In the genomic region with DNA sequence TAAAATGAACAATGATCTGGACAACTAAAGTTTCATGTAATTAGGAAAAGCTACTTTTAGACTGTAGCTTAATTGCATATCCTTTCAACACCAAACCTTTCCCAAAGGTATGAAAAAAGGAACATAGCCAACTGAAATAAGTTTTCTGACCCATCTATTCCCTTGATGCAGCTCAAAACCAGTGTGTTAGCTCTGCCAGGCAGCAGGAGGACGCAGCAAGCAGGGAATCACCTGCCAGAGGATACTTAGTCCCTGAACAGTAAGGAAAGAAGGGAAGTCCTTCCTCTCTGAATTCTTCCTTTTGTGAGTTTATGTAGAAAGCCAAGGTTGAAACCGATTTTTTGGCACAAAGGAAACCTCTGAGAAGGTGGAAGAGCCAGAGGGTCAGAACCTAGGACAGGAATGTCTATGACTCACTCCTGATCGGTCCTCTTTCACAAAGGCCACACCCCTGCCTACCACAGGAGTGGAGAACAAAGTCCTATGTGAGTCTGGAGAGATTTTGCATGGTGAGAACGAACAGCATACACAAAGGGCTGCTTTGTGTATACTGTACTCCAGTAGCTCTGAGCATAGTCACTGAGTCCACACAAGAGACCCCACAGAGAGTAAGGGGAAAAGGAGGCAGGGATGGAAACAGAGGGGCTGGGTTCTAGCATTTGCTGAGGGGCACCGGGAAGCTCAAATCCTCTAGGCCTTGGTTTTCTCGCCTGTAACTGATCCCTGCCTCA, we compare ENCODE assay signal across 8 cellular contexts.
DNase-seq lines count a peak whose midpoint lies in the region; ATAC-seq, FAIRE-seq and TF ChIP-seq lines count a peak whose summit lies in the region.

No MANE protein-coding gene starts in this region.

- 84% methylated on average over 6 of the region's 6 CpGs; no CpG with 5 or more reads in 1 of the 2 experiments for WGBS in H1 (ENCODE audit: extremely low coverage in 1 of 2, insufficient coverage in 1 of 2, insufficient read length in 1 of 2, insufficient replicate concordance in 2 of 2, low coverage in 1 of 2, low lambda C conversion rate in 2 of 2, missing lambda C conversion rate in 1 of 2), 2 experiments

- H3K79me2 ChIP-seq in PC-9 (ENCODE audit: low read depth) = 0 out of 2 replicates have a peak, but pooled peaks cover 5% of the 10 kb centered on the region
- no peaks in the 10 kb centered on the region for H3K79me2 ChIP-seq in H1 (ENCODE audit: control insufficient read depth in 1 of 2, insufficient read depth in 2 of 2, low read length in 2 of 2)

- POLR2A ChIA-PET in PC-9 (lab: Charles Lee; ENCODE audit: unreplicated experiment) = interaction anchor here (0.5 to 0.7 kb wide), 2 partner anchors 140 to 299 kb away, joined by 3 to 10 read pairs; no protein-coding TSS in a partner anchor
- POLR2A ChIA-PET in H1 (lab: Charles Lee; ENCODE audit: partially characterized antibody) = no interaction called here

- TF ChIP-seq EP300 in H1 (IDR thresholded peaks at IDR 0.05; ENCODE audit: borderline replicate concordance in 1 of 2, low read depth in 2 of 2, low read length in 2 of 2) = no peak

- no peaks in the 10 kb centered on the region for H3K79me1 ChIP-seq in H1 (ENCODE audit: low read depth, low read length)

- H3K27ac ChIP-seq in PC-9 (peak overlapping the region; percentile 90), H1 (ENCODE audit: low read depth, low read length) (no peak overlapping the region)

- H4K8ac ChIP-seq in H1 (ENCODE audit: extremely low read depth, insufficient read depth, low read length) = no peak overlapping the region

- peak overlapping the region; percentile 11 to 61 for H3K27ac Mint-ChIP-seq in natural killer cell treated with Interleukin-12 subunit alpha and Interleukin-12 subunit beta and Interleukin-15 and Interleukin-18, amount 100 ng/mL, for 72 hours

- no peaks in the 10 kb centered on the region for H3K27me3 Mint-ChIP-seq in natural killer cell treated with Interleukin-12 subunit alpha and Interleukin-12 subunit beta and Interleukin-15 and Interleukin-18, amount 100 ng/mL, for 72 hours

- H3K18ac ChIP-seq in H1 (ENCODE audit: extremely low read depth, low read length) = no peak overlapping the region

- H2BK5ac ChIP-seq in H1 (ENCODE audit: low read depth, low read length) = no peak overlapping the region; the same call in 1 of the 2 replicates

- no peak overlapping the region for H3K4ac ChIP-seq in H1 (replicated peaks; ENCODE audit: insufficient read length, low read depth, low read length)

- H3F3A ChIP-seq in PC-9 (ENCODE audit: insufficient read depth, low read depth) = peaks cover 56% of the 10 kb centered on the region

- no peak overlapping the region for H3K56ac ChIP-seq in H1 (replicated peaks; ENCODE audit: insufficient read length, low read depth, low read length)

- H3K14ac ChIP-seq in H1 (ENCODE audit: insufficient read length) = no peak overlapping the region

- no peaks in the 10 kb centered on the region for H3K9me3 ChIP-seq in PC-9 (ENCODE audit: insufficient read depth, low read depth)
- H3K9me3 ChIP-seq in H1 (ENCODE audit: insufficient read depth in 2 of 2, low read depth in 1 of 2, low read length in 1 of 2) = no peaks in the 10 kb centered on the region

- H4K20me1 ChIP-seq in PC-9 (ENCODE audit: insufficient read depth) = no peaks in the 10 kb centered on the region
- no peaks in the 10 kb centered on the region for H4K20me1 ChIP-seq in H1 (replicated peaks in 1 of 2; ENCODE audit: control insufficient read depth in 1 of 2, insufficient read depth in 2 of 2, low read length in 2 of 2)

- H3K9ac ChIP-seq in H1 (replicated peaks in 1 of 4; ENCODE audit: extremely low read depth in 1 of 4, low read depth in 3 of 4, low read length in 3 of 4) = no peak overlapping the region

- H4K5ac ChIP-seq in H1 (ENCODE audit: insufficient read length, low read depth, low read length) = no peak overlapping the region

- H3K36me3 Mint-ChIP-seq in natural killer cell treated with Interleukin-12 subunit alpha and Interleukin-12 subunit beta and Interleukin-15 and Interleukin-18, amount 100 ng/mL, for 72 hours = peaks cover 18% of the 10 kb centered on the region

- TF ChIP-seq CTCF in PC-9 (conservative IDR thresholded peaks at IDR 0.05) = no peak
- no peak for TF ChIP-seq CTCF in H1 (IDR thresholded peaks at IDR 0.05; ENCODE audit: control extremely low read depth in 1 of 3, insufficient read depth in 1 of 3, low read depth in 1 of 3, low read length in 3 of 3)

- H3K9me2 ChIP-seq in PC-9 (ENCODE audit: insufficient read depth) = no peaks in the 10 kb centered on the region

- no peak overlapping the region for H2AK5ac ChIP-seq in H1 (ENCODE audit: low read depth, low read length)

- H2AFZ ChIP-seq in PC-9 = no peak overlapping the region
- no peak overlapping the region for H2AFZ ChIP-seq in H1 (ENCODE audit: low read length)

- H3K23me2 ChIP-seq in H1 (ENCODE audit: low read depth, low read length) = no peaks in the 10 kb centered on the region

- H2BK20ac ChIP-seq in H1 (ENCODE audit: low read length) = no peak overlapping the region

- CTCF ChIA-PET in PC-9 (lab: Charles Lee) = interaction anchor here (0.6 to 1.6 kb wide), 4 partner anchors 14 to 272 kb away, joined by 4 to 16 read pairs (median 5); no protein-coding TSS in a partner anchor
- CTCF ChIA-PET in H1 (lab: Charles Lee; ENCODE audit: partially characterized antibody) = interaction anchor here (0.9 to 4.8 kb wide), 8 partner anchors 8 to 272 kb away, joined by 3 to 22 read pairs (median 6); no protein-coding TSS in a partner anchor

- H3K36me3 ChIP-seq in PC-9 (ENCODE audit: low read depth) (no peaks in the 10 kb centered on the region; the same call in 1 of the 2 replicates), H1 (ENCODE audit: control insufficient read depth in 2 of 4, insufficient read depth in 4 of 4, low read length in 3 of 4) (no peaks in the 10 kb centered on the region)

- FAIRE-seq in H1 (lab: Jason Lieb, UNC) = no peak

- no peaks in the 10 kb centered on the region for H3K9me3 Mint-ChIP-seq in natural killer cell treated with Interleukin-12 subunit alpha and Interleukin-12 subunit beta and Interleukin-15 and Interleukin-18, amount 100 ng/mL, for 72 hours

- H4K91ac ChIP-seq in H1 (replicated peaks; ENCODE audit: insufficient read length, low read length) = no peak overlapping the region

- H3K27me3 ChIP-seq in PC-9 (ENCODE audit: insufficient read depth, low read depth) (no peaks in the 10 kb centered on the region), H1 (replicated peaks in 1 of 4; ENCODE audit: control insufficient read depth in 3 of 4, extremely low read depth in 1 of 4, insufficient read depth in 3 of 4, low read length in 3 of 4) (no peaks in the 10 kb centered on the region)

- intact Hi-C loops in PC-9 (cut with micrococcal nuclease; ENCODE audit: unreplicated experiment) = no loop called here

- H3K23ac ChIP-seq in H1 (ENCODE audit: insufficient read length) = no peak overlapping the region

- H3K4me2 ChIP-seq in PC-9 = peak overlapping the region; percentile 69
- H3K4me2 ChIP-seq in H1 (ENCODE audit: insufficient read depth in 1 of 2, low read depth in 2 of 2, low read length in 2 of 2) = no peak overlapping the region

- peak overlapping the region; percentile 61 for H3K4me3 Mint-ChIP-seq in natural killer cell treated with Interleukin-12 subunit alpha and Interleukin-12 subunit beta and Interleukin-15 and Interleukin-18, amount 100 ng/mL, for 72 hours

- peak; percentile 94 for DNase-seq in ELR (ENCODE audit: low read depth)
- peak; percentile 82 to 98 for DNase-seq in PC-9
- no peak for DNase-seq in H1 (ENCODE audit: low read depth in 1 of 2, low spot score in 2 of 2)
- DNase-seq in natural killer cell treated with Interleukin-12 subunit alpha and Interleukin-12 subunit beta and Interleukin-15 and Interleukin-18, amount 100 ng/mL, for 72 hours (ENCODE audit: low spot score) = no peak
- no peak for DNase-seq in ecto neural progenitor cell (ENCODE audit: low spot score)
- no peak for DNase-seq in SKM-1 (lab: John Stamatoyannopoulos, UW; ENCODE audit: unreplicated experiment)
- no peak for DNase-seq in SK-N-DZ (ENCODE audit: low spot score)

- H2BK15ac ChIP-seq in H1 (ENCODE audit: low read length) = no peak overlapping the region

- H3K4me1 ChIP-seq in PC-9 (replicated peaks; ENCODE audit: insufficient read depth) = peaks cover 57% of the 10 kb centered on the region
- peaks cover 0 to 5% (median 0%) of the 10 kb centered on the region in 4 experiments; a peak in 1 of 7 replicates for H3K4me1 ChIP-seq in H1 (replicated peaks in 1 of 4; ENCODE audit: control insufficient read depth in 3 of 4, insufficient read depth in 4 of 4, low read length in 3 of 4)

- H3K4me3 ChIP-seq in PC-9 (peak overlapping the region; percentile 10; the same call in 1 of the 2 replicates), H1 (ENCODE audit: extremely low read depth in 1 of 4, insufficient read depth in 2 of 4, low read depth in 3 of 4, low read length in 4 of 4) (no peak overlapping the region)

- no peak for ATAC-seq in natural killer cell treated with Interleukin-12 subunit alpha and Interleukin-12 subunit beta and Interleukin-15 and Interleukin-18, amount 100 ng/mL, for 72 hours
- ATAC-seq in GM18519 (IDR thresholded peaks at IDR 0.05; ENCODE audit: low FRiP score, unreplicated experiment) = no peak

- no peak overlapping the region for H2BK12ac ChIP-seq in H1 (ENCODE audit: low read depth, low read length)

- TF ChIP-seq POLR2A in H1 (IDR thresholded peaks at IDR 0.05; ENCODE audit: control extremely low read depth in 1 of 2, low read depth in 2 of 2, low read length in 2 of 2) = no peak

- no peak for TF ChIP-seq RAD21 in H1 (IDR thresholded peaks at IDR 0.05 in 1 of 2, conservative IDR thresholded peaks at IDR 0.05 in 1 of 2; ENCODE audit: low read depth in 2 of 2, low read length in 2 of 2)

- H3K4me1 Mint-ChIP-seq in natural killer cell treated with Interleukin-12 subunit alpha and Interleukin-12 subunit beta and Interleukin-15 and Interleukin-18, amount 100 ng/mL, for 72 hours (ENCODE audit: low read depth in 2 of 2) = peaks cover 39 to 47% of the 10 kb centered on the region in 2 donors

- H2BK120ac ChIP-seq in H1 (replicated peaks; ENCODE audit: low read depth, low read length) = no peak overlapping the region

- no TSS peak for BruUV-seq in PC-9 (replicated peaks; lab: Mats Ljungman, UMichigan)

TF ChIP-seq in H1, 55 proteins besides CTCF, POLR2A, EP300 and RAD21:
- TF ChIP-seq JUND (IDR thresholded peaks at IDR 0.05; ENCODE audit: low read length) = peak; percentile 78
- TF ChIP-seq, protein P1, sequence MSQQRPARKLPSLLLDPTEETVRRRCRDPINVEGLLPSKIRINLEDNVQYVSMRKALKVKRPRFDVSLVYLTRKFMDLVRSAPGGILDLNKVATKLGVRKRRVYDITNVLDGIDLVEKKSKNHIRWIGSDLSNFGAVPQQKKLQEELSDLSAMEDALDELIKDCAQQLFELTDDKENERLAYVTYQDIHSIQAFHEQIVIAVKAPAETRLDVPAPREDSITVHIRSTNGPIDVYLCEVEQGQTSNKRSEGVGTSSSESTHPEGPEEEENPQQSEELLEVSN (IDR thresholded peaks at IDR 0.05) = no peak

Comparison
In these comparisons a context has a peak if more than half of its experiments do, and no peak if none do; other contexts are left out.
1. DNase-seq: peak in ELR (single experiment) and PC-9 (2 of 2); none in H1 (0 of 2), natural killer cell treated with Interleukin-12 subunit alpha and Interleukin-12 subunit beta and Interleukin-15 and Interleukin-18, amount 100 ng/mL, for 72 hours (single experiment), ecto neural progenitor cell (single experiment), SKM-1 (single experiment) and SK-N-DZ (single experiment).